20 cellular contexts compared by ENCODE assay signal in the genomic region with DNA sequence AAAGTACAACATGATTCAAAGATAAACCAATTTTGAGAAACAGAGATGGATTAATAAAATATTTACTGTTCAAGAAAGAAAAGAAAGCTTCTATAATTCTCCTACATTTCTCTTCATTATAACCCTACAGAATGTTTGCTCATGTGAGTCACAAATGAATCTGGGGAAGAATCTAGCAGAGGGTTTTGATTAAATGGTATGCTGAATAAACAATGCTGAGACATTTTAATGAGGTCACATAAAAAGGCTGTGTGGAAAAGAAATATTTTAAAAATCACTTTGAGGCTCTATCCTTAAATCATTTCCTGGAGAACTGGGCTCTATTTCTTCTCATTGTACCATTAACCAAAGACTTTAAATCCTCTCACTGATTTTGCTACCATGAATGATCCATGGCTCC.
"Had no signal": no experiment of that assay in that cellular context is flagged by ENCODE, and none has a peak within 500 bp of the region (broad histone marks: within the 10 kb centered on the region; RNA-seq: fewer than 3 reads in every experiment).

No MANE protein-coding gene starts in this region.

- H3K27me3 ChIP-seq: heart left ventricle, left lung, suprapubic skin, upper lobe of left lung had no signal

- ATAC-seq: esophagus mucosa; heart left ventricle; left lung; natural killer cell treated with Interleukin-12 subunit alpha and Interleukin-12 subunit beta and Interleukin-15 and Interleukin-18, amount 100 ng/mL, for 72 hours; stimulated activated naive CD8-positive, alpha-beta T cell treated with anti-CD3 and anti-CD28 coated beads, Interleukin-15, Interleukin-2, amounts not matched to agents 100 U/mL and 50 U/mL, for 24 hours; T-helper 17 cell had no signal

- H3K4me1 Mint-ChIP-seq: activated CD4-positive, alpha-beta T cell treated with anti-CD3 and anti-CD28 coated beads, Interleukin-2, amount 10 ng/mL, durations not matched to agents 7 days and 5 days; activated naive CD4-positive, alpha-beta T cell treated with anti-CD3 and anti-CD28 coated beads, Interleukin-2, amount 10 ng/mL, durations not matched to agents 7 days and 5 days; T-helper 17 cell had no signal

- H3K27ac ChIP-seq: heart left ventricle, left lung, prostate gland, suprapubic skin, upper lobe of left lung had no signal

- DNase-seq: activated CD4-positive, alpha-beta T cell treated with anti-CD3 and anti-CD28 coated beads, Interleukin-2, amount 10 ng/mL, durations not matched to agents 7 days and 5 days; activated CD4-positive, CD25-positive, alpha-beta regulatory T cell; activated naive CD4-positive, alpha-beta T cell treated with anti-CD3 and anti-CD28 coated beads, Interleukin-2, amount 10 ng/mL, durations not matched to agents 7 days and 5 days; activated T-cell treated with anti-CD3 and anti-CD28 coated beads for 4 hours; amniotic stem cell; dermis blood vessel endothelial cell; foreskin melanocyte; heart left ventricle; left lung; nucleus accumbens; stimulated activated CD4-positive, alpha-beta T cell treated with anti-CD3 and anti-CD28 coated beads, Interleukin-4, amount 100 ng/mL, for 1 hour; stimulated activated CD8-positive, alpha-beta memory T cell treated with anti-CD3 and anti-CD28 coated beads, Interleukin-4, amount 100 ng/mL, for 48 hours; stimulated activated naive CD8-positive, alpha-beta T cell treated with anti-CD3 and anti-CD28 coated beads, Interleukin-15, Interleukin-2, amounts not matched to agents 100 U/mL and 50 U/mL, for 24 hours; T-helper 17 cell; upper lobe of left lung had no signal

- H3K4me3 Mint-ChIP-seq: activated CD4-positive, alpha-beta T cell treated with anti-CD3 and anti-CD28 coated beads, Interleukin-2, amount 10 ng/mL, durations not matched to agents 7 days and 5 days; activated naive CD4-positive, alpha-beta T cell treated with anti-CD3 and anti-CD28 coated beads, Interleukin-2, amount 10 ng/mL, durations not matched to agents 7 days and 5 days; natural killer cell treated with Interleukin-12 subunit alpha and Interleukin-12 subunit beta and Interleukin-15 and Interleukin-18, amount 100 ng/mL, for 72 hours; T-helper 17 cell had no signal

- H3K4me3 ChIP-seq: heart left ventricle, left lung, prostate gland, suprapubic skin, upper lobe of left lung had no signal

- H3K9me3 Mint-ChIP-seq: activated naive CD4-positive, alpha-beta T cell treated with anti-CD3 and anti-CD28 coated beads, Interleukin-2, amount 10 ng/mL, durations not matched to agents 7 days and 5 days had no signal

- H3K4me1 ChIP-seq: left lung, prostate gland, suprapubic skin, upper lobe of left lung had no signal

- H3K9me3 ChIP-seq: prostate gland, suprapubic skin, upper lobe of left lung had no signal

- H3K36me3 ChIP-seq: heart left ventricle, left lung, prostate gland, suprapubic skin, upper lobe of left lung had no signal

- H3K27ac Mint-ChIP-seq: activated CD4-positive, alpha-beta T cell treated with anti-CD3 and anti-CD28 coated beads, Interleukin-2, amount 10 ng/mL, durations not matched to agents 7 days and 5 days; activated naive CD4-positive, alpha-beta T cell treated with anti-CD3 and anti-CD28 coated beads, Interleukin-2, amount 10 ng/mL, durations not matched to agents 7 days and 5 days; activated T-helper 2 cell treated with anti-CD3 and anti-CD28 coated beads, Interferon-gamma antibody, Interleukin-2, Interleukin-4, amounts not matched to agents 10 μg/mL and 5 μg/mL and 100 μg/mL, durations not matched to agents 14 hours and 24 hours and 36 hours; natural killer cell treated with Interleukin-12 subunit alpha and Interleukin-12 subunit beta and Interleukin-15 and Interleukin-18, amount 100 ng/mL, for 72 hours; T-helper 17 cell had no signal

- H3K36me3 Mint-ChIP-seq: activated naive CD4-positive, alpha-beta T cell treated with anti-CD3 and anti-CD28 coated beads, Interleukin-2, amount 10 ng/mL, durations not matched to agents 7 days and 5 days; natural killer cell treated with Interleukin-12 subunit alpha and Interleukin-12 subunit beta and Interleukin-15 and Interleukin-18, amount 100 ng/mL, for 72 hours had no signal

- H3K27me3 Mint-ChIP-seq: activated CD4-positive, alpha-beta T cell treated with anti-CD3 and anti-CD28 coated beads, Interleukin-2, amount 10 ng/mL, durations not matched to agents 7 days and 5 days; activated naive CD4-positive, alpha-beta T cell treated with anti-CD3 and anti-CD28 coated beads, Interleukin-2, amount 10 ng/mL, durations not matched to agents 7 days and 5 days; natural killer cell treated with Interleukin-12 subunit alpha and Interleukin-12 subunit beta and Interleukin-15 and Interleukin-18, amount 100 ng/mL, for 72 hours; T-helper 17 cell had no signal
